In the genomic region with DNA sequence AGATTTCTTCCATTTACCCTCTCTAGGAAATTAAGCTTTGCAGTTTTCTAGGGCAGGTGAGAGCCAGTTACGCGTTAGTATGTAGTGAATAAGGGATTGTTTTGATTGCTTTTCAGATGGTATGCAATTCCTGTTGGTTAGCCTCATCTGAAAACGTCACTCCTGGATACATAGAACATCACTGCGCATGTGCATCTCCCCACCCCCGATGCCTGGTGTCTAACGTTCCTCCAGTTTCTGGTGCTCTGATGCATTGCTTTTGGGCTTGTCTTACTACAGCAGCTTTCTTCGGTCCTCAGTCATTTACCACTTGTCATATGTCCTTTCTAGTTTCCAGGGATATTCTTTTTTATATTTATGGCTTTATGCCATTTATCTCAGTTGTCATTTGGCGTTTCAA, we compare ENCODE assay signal across 14 cellular contexts. TPM values are rescaled to one million over a fixed set of nuclear protein-coding genes. Genes with fewer than 3 reads are reported as not detected.
DNase-seq lines count a peak whose midpoint lies in the region; TF ChIP-seq lines count a peak whose summit lies in the region.
"Had no signal": no experiment of that assay in that cellular context is flagged by ENCODE, and none has a peak within 500 bp of the region (broad histone marks: within the 10 kb centered on the region; RNA-seq: fewer than 3 reads in every experiment).

No MANE protein-coding gene starts in this region.

- peaks cover 64% of the 10 kb centered on the region for H3K36me3 Mint-ChIP-seq in activated CD4-positive, alpha-beta T cell treated with anti-CD3 and anti-CD28 coated beads, Interleukin-2, amount 10 ng/mL, durations not matched to agents 7 days and 5 days (ENCODE audit: low read depth)
- peaks cover 75% of the 10 kb centered on the region for H3K36me3 Mint-ChIP-seq in activated T-helper 2 cell treated with anti-CD3 and anti-CD28 coated beads, Interferon-gamma antibody, Interleukin-2, Interleukin-4, amounts not matched to agents 10 μg/mL and 5 μg/mL and 100 μg/mL, durations not matched to agents 14 hours and 24 hours and 36 hours (ENCODE audit: low read depth)
- peaks cover 51% of the 10 kb centered on the region for H3K36me3 Mint-ChIP-seq in mesothelial cell of epicardium

- no peaks in the 10 kb centered on the region for H3K27me3 Mint-ChIP-seq in activated CD4-positive, alpha-beta T cell treated with anti-CD3 and anti-CD28 coated beads, Interleukin-2, amount 10 ng/mL, durations not matched to agents 7 days and 5 days
- H3K27me3 Mint-ChIP-seq in activated T-helper 2 cell treated with anti-CD3 and anti-CD28 coated beads, Interferon-gamma antibody, Interleukin-2, Interleukin-4, amounts not matched to agents 10 μg/mL and 5 μg/mL and 100 μg/mL, durations not matched to agents 14 hours and 24 hours and 36 hours (ENCODE audit: low read depth) = no peaks in the 10 kb centered on the region
- H3K27me3 Mint-ChIP-seq in mesothelial cell of epicardium (ENCODE audit: low read depth) = no peaks in the 10 kb centered on the region
- H3K27me3 Mint-ChIP-seq: CD4-positive, alpha-beta T cell had no signal

- H3K27ac Mint-ChIP-seq in activated CD4-positive, alpha-beta T cell treated with anti-CD3 and anti-CD28 coated beads, Interleukin-2, amount 10 ng/mL, durations not matched to agents 7 days and 5 days = peak overlapping the region; percentile 52
- peak overlapping the region; percentile 38 for H3K27ac Mint-ChIP-seq in activated T-helper 2 cell treated with anti-CD3 and anti-CD28 coated beads, Interferon-gamma antibody, Interleukin-2, Interleukin-4, amounts not matched to agents 10 μg/mL and 5 μg/mL and 100 μg/mL, durations not matched to agents 14 hours and 24 hours and 36 hours
- H3K27ac Mint-ChIP-seq in mesothelial cell of epicardium = peak overlapping the region; percentile 8
- H3K27ac Mint-ChIP-seq: CD4-positive, alpha-beta T cell had no signal

- DNase-seq in activated CD4-positive, alpha-beta T cell treated with anti-CD3 and anti-CD28 coated beads, Interleukin-2, amount 10 ng/mL, durations not matched to agents 7 days and 5 days = no peak
- no peak for DNase-seq in activated CD4-positive, alpha-beta T cell treated with anti-CD3 and anti-CD28 coated beads, Interleukin-2, amount 50 U/mL, for 4 hours
- peak; percentile 20 for DNase-seq in Ammon's horn (ENCODE audit: low spot score)
- no peak for DNase-seq in activated T-helper 2 cell treated with anti-CD3 and anti-CD28 coated beads, Interferon-gamma antibody, Interleukin-2, Interleukin-4, amounts not matched to agents 10 μg/mL and 5 μg/mL and 100 μg/mL, durations not matched to agents 14 hours and 24 hours and 36 hours (ENCODE audit: low spot score)
- no peak for DNase-seq in mesothelial cell of epicardium (ENCODE audit: low spot score in 2 of 2, unreplicated experiment in 2 of 2)
- DNase-seq in NCI-H510A treated with DMSO at 0.1 percent for 48 hours (lab: John Stamatoyannopoulos, UW) = no peak
- no peak for DNase-seq in COLO668 (lab: John Stamatoyannopoulos, UW; ENCODE audit: unreplicated experiment)
- DNase-seq in kidney glomerular epithelial cell (lab: John Stamatoyannopoulos, UW) = no peak
- DNase-seq: 8988T; AML-193; CD4-positive, alpha-beta T cell; COR-L47; DND-41; GDM1 had no signal

- H3K4me1 Mint-ChIP-seq in activated CD4-positive, alpha-beta T cell treated with anti-CD3 and anti-CD28 coated beads, Interleukin-2, amount 10 ng/mL, durations not matched to agents 7 days and 5 days = peaks cover 19% of the 10 kb centered on the region
- H3K4me1 Mint-ChIP-seq in activated T-helper 2 cell treated with anti-CD3 and anti-CD28 coated beads, Interferon-gamma antibody, Interleukin-2, Interleukin-4, amounts not matched to agents 10 μg/mL and 5 μg/mL and 100 μg/mL, durations not matched to agents 14 hours and 24 hours and 36 hours (ENCODE audit: low read depth) = peaks cover 11% of the 10 kb centered on the region
- H3K4me1 Mint-ChIP-seq in mesothelial cell of epicardium = no peaks in the 10 kb centered on the region

- H3K4me3 Mint-ChIP-seq in activated CD4-positive, alpha-beta T cell treated with anti-CD3 and anti-CD28 coated beads, Interleukin-2, amount 10 ng/mL, durations not matched to agents 7 days and 5 days = no peak overlapping the region
- H3K4me3 Mint-ChIP-seq in activated T-helper 2 cell treated with anti-CD3 and anti-CD28 coated beads, Interferon-gamma antibody, Interleukin-2, Interleukin-4, amounts not matched to agents 10 μg/mL and 5 μg/mL and 100 μg/mL, durations not matched to agents 14 hours and 24 hours and 36 hours (ENCODE audit: low read depth) = no peak overlapping the region
- H3K4me3 Mint-ChIP-seq in mesothelial cell of epicardium = no peak overlapping the region
- H3K4me3 Mint-ChIP-seq: CD4-positive, alpha-beta T cell had no signal

- intact Hi-C loops in activated T-helper 2 cell treated with anti-CD3 and anti-CD28 coated beads, Interferon-gamma antibody, Interleukin-2, Interleukin-4, amounts not matched to agents 10 μg/mL and 5 μg/mL and 100 μg/mL, durations not matched to agents 14 hours and 24 hours and 36 hours (cut with micrococcal nuclease) = no loop called here

- H3K9me3 Mint-ChIP-seq in activated CD4-positive, alpha-beta T cell treated with anti-CD3 and anti-CD28 coated beads, Interleukin-2, amount 10 ng/mL, durations not matched to agents 7 days and 5 days = no peaks in the 10 kb centered on the region
- no peaks in the 10 kb centered on the region for H3K9me3 Mint-ChIP-seq in activated T-helper 2 cell treated with anti-CD3 and anti-CD28 coated beads, Interferon-gamma antibody, Interleukin-2, Interleukin-4, amounts not matched to agents 10 μg/mL and 5 μg/mL and 100 μg/mL, durations not matched to agents 14 hours and 24 hours and 36 hours
- H3K9me3 Mint-ChIP-seq in mesothelial cell of epicardium = no peaks in the 10 kb centered on the region
- H3K9me3 Mint-ChIP-seq: CD4-positive, alpha-beta T cell had no signal

- no peak for TF ChIP-seq CTCF in mesothelial cell of epicardium (IDR thresholded peaks at IDR 0.05; ENCODE audit: unreplicated experiment)

- CTCF ChIA-PET in activated CD4-positive, alpha-beta T cell treated with anti-CD3 and anti-CD28 coated beads, Interleukin-2, amount 10 ng/mL, durations not matched to agents 7 days and 5 days (lab: Charles Lee) = no interaction called here

- POLR2A ChIA-PET in activated CD4-positive, alpha-beta T cell treated with anti-CD3 and anti-CD28 coated beads, Interleukin-2, amount 10 ng/mL, durations not matched to agents 7 days and 5 days (lab: Charles Lee) = no interaction called here

RNA-seq across cellular contexts. Expression of a gene that starts 22.5 kb away (rescaled TPM):
- 10 to 100 TPM; 44.1 to 47.2 TPM for total RNA-seq in activated CD4-positive, alpha-beta T cell treated with anti-CD3 and anti-CD28 coated beads, Interleukin-2, amount 10 ng/mL, durations not matched to agents 7 days and 5 days
- 45.4 and 47.4 TPM in 2 replicates for total RNA-seq in activated T-helper 2 cell treated with anti-CD3 and anti-CD28 coated beads, Interferon-gamma antibody, Interleukin-2, Interleukin-4, amounts not matched to agents 10 μg/mL and 5 μg/mL and 100 μg/mL, durations not matched to agents 14 hours and 24 hours and 36 hours
- 56.1 to 64.4 TPM (median 62.5 TPM) in 3 replicates for total RNA-seq in mesothelial cell of epicardium

RNA-seq across cellular contexts. Expression of a gene that starts 31.0 kb away (rescaled TPM):
- under 1 TPM; 0.12 to 0.33 TPM for total RNA-seq in activated CD4-positive, alpha-beta T cell treated with anti-CD3 and anti-CD28 coated beads, Interleukin-2, amount 10 ng/mL, durations not matched to agents 7 days and 5 days
- 0.11 TPM in 2 replicates for total RNA-seq in activated T-helper 2 cell treated with anti-CD3 and anti-CD28 coated beads, Interferon-gamma antibody, Interleukin-2, Interleukin-4, amounts not matched to agents 10 μg/mL and 5 μg/mL and 100 μg/mL, durations not matched to agents 14 hours and 24 hours and 36 hours
- 9.7 to 10.4 TPM (median 9.7 TPM) in 3 replicates for total RNA-seq in mesothelial cell of epicardium
